1 cellular context compared by ENCODE assay signal in genomic region chr2:33859791-33860461, GRCh38.
TF ChIP-seq lines count a peak whose summit lies in the region.

No MANE protein-coding gene starts in this region.

TF ChIP-seq in WTC11, 78 proteins besides CTCF, POLR2A, EP300 and RAD21 (continued from another document):
- no peak for TF ChIP-seq ZNF532 (CRISPR knock-in tag; IDR thresholded peaks at IDR 0.05; ENCODE audit: borderline replicate concordance)
- TF ChIP-seq ATF1 (CRISPR knock-in tag; IDR thresholded peaks at IDR 0.05) = no peak
- TF ChIP-seq ZNF317 (CRISPR knock-in tag; IDR thresholded peaks at IDR 0.05; ENCODE audit: borderline replicate concordance, low read depth) = no peak
- no peak for TF ChIP-seq USF2 (CRISPR knock-in tag; IDR thresholded peaks at IDR 0.05)
- no peak for TF ChIP-seq JUN (CRISPR knock-in tag; IDR thresholded peaks at IDR 0.05)
